1 cellular context compared by ENCODE assay signal in the genomic region with DNA sequence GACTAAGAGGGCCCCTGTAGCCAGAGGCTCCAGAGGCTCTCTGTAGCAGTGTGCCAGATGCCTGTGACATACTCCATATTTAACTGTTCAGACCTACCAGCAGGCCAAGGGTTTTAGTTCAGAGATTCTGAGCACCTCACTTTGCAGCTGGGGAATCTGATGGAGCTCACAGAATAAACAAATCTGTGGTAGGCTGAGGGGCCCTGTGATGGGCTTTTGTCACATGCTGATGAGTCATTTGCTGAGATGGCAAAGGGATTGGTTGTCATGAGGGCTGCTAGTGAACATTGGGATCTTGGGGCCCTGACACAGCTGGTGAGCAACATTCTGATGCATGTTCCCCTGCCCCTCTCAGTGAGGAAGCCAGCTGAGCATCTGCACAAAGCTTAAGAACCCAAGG.
TF ChIP-seq lines count a peak whose summit lies in the region.

No MANE protein-coding gene starts in this region.

TF ChIP-seq in HCT116, 20 proteins besides CTCF, POLR2A, EP300 and RAD21 (continued from another document):
- TF ChIP-seq, protein P1, sequence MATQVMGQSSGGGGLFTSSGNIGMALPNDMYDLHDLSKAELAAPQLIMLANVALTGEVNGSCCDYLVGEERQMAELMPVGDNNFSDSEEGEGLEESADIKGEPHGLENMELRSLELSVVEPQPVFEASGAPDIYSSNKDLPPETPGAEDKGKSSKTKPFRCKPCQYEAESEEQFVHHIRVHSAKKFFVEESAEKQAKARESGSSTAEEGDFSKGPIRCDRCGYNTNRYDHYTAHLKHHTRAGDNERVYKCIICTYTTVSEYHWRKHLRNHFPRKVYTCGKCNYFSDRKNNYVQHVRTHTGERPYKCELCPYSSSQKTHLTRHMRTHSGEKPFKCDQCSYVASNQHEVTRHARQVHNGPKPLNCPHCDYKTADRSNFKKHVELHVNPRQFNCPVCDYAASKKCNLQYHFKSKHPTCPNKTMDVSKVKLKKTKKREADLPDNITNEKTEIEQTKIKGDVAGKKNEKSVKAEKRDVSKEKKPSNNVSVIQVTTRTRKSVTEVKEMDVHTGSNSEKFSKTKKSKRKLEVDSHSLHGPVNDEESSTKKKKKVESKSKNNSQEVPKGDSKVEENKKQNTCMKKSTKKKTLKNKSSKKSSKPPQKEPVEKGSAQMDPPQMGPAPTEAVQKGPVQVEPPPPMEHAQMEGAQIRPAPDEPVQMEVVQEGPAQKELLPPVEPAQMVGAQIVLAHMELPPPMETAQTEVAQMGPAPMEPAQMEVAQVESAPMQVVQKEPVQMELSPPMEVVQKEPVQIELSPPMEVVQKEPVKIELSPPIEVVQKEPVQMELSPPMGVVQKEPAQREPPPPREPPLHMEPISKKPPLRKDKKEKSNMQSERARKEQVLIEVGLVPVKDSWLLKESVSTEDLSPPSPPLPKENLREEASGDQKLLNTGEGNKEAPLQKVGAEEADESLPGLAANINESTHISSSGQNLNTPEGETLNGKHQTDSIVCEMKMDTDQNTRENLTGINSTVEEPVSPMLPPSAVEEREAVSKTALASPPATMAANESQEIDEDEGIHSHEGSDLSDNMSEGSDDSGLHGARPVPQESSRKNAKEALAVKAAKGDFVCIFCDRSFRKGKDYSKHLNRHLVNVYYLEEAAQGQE (IDR thresholded peaks at IDR 0.05; ENCODE audit: low read depth), result no peak
- TF ChIP-seq ELF1 (IDR thresholded peaks at IDR 0.05; ENCODE audit: borderline replicate concordance, low read depth) (no peak), CEBPB (IDR thresholded peaks at IDR 0.05; ENCODE audit: low read depth) (no peak), EZH2phosphoT487 (IDR thresholded peaks at IDR 0.05; ENCODE audit: borderline replicate concordance) (no peak), SRF (IDR thresholded peaks at IDR 0.05; ENCODE audit: low read depth) (no peak), SIN3A (IDR thresholded peaks at IDR 0.05; ENCODE audit: low read depth) (no peak), YY1 (IDR thresholded peaks at IDR 0.05; ENCODE audit: extremely low read depth, insufficient replicate concordance, low read depth, low read length) (no peak)
- TF ChIP-seq, protein P2, sequence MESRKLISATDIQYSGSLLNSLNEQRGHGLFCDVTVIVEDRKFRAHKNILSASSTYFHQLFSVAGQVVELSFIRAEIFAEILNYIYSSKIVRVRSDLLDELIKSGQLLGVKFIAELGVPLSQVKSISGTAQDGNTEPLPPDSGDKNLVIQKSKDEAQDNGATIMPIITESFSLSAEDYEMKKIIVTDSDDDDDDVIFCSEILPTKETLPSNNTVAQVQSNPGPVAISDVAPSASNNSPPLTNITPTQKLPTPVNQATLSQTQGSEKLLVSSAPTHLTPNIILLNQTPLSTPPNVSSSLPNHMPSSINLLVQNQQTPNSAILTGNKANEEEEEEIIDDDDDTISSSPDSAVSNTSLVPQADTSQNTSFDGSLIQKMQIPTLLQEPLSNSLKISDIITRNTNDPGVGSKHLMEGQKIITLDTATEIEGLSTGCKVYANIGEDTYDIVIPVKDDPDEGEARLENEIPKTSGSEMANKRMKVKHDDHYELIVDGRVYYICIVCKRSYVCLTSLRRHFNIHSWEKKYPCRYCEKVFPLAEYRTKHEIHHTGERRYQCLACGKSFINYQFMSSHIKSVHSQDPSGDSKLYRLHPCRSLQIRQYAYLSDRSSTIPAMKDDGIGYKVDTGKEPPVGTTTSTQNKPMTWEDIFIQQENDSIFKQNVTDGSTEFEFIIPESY (IDR thresholded peaks at IDR 0.05; ENCODE audit: extremely low read depth, insufficient replicate concordance, low read length), result no peak
